ENCODE assay signal across 24 cellular contexts in the genomic region with DNA sequence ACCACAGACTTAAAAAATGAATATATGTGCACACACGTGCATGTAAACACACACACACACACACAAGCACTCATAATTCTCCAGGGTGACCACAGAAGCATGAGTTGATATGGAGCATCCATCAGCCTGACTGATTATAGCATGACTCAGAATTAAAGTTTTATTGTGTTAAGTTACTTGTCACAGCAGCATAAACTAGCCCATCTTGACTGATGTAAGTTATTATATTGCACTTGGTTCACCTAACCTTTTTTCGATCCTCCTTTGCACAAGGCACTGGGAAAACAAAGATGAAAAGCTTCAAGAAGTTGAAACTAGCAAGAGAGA.
"Had no signal": no experiment of that assay in that cellular context is flagged by ENCODE, and none has a peak within 500 bp of the region (broad histone marks: within the 10 kb centered on the region; RNA-seq: fewer than 3 reads in every experiment).

No MANE protein-coding gene starts in this region.

- H3K9me3 Mint-ChIP-seq: activated CD4-positive, alpha-beta T cell treated with anti-CD3 and anti-CD28 coated beads, Interleukin-2, amount 10 ng/mL, durations not matched to agents 24 days and 14 days; activated CD8-positive, alpha-beta T cell treated with anti-CD3 and anti-CD28 coated beads for 36 hours; activated naive CD4-positive, alpha-beta T cell treated with anti-CD3 and anti-CD28 coated beads, Interleukin-2, amount 10 ng/mL, durations not matched to agents 7 days and 5 days; nephron; stimulated activated naive CD8-positive, alpha-beta T cell treated with anti-CD3 and anti-CD28 coated beads, Interleukin-15, Interleukin-2, amounts not matched to agents 100 ng/mL and 50 ng/mL, for 24 hours had no signal

- H3K4me3 Mint-ChIP-seq: activated CD4-positive, alpha-beta T cell treated with anti-CD3 and anti-CD28 coated beads, Interleukin-2, amount 10 ng/mL, durations not matched to agents 24 days and 14 days; activated CD8-positive, alpha-beta memory T cell treated with anti-CD3 and anti-CD28 coated beads, Interleukin-2, amount 10 ng/mL, durations not matched to agents 7 days and 5 days; activated CD8-positive, alpha-beta T cell treated with anti-CD3 and anti-CD28 coated beads for 36 hours; activated naive CD4-positive, alpha-beta T cell treated with anti-CD3 and anti-CD28 coated beads, Interleukin-2, amount 10 ng/mL, durations not matched to agents 7 days and 5 days; immature natural killer cell; nephron; stimulated activated naive CD8-positive, alpha-beta T cell treated with anti-CD3 and anti-CD28 coated beads, Interleukin-15, Interleukin-2, amounts not matched to agents 100 ng/mL and 50 ng/mL, for 24 hours; T-helper 17 cell had no signal

- H3K27ac ChIP-seq: body of pancreas, epithelial cell of prostate, hepatocyte, neutrophil, ovary, prostate gland, thyroid gland, upper lobe of right lung had no signal

- H3K27ac Mint-ChIP-seq: activated CD4-positive, alpha-beta T cell treated with anti-CD3 and anti-CD28 coated beads, Interleukin-2, amount 10 ng/mL, durations not matched to agents 24 days and 14 days; activated CD8-positive, alpha-beta memory T cell treated with anti-CD3 and anti-CD28 coated beads, Interleukin-2, amount 10 ng/mL, durations not matched to agents 7 days and 5 days; activated CD8-positive, alpha-beta T cell treated with anti-CD3 and anti-CD28 coated beads for 36 hours; activated naive CD4-positive, alpha-beta T cell treated with anti-CD3 and anti-CD28 coated beads, Interleukin-2, amount 10 ng/mL, durations not matched to agents 7 days and 5 days; immature natural killer cell; nephron; stimulated activated naive CD8-positive, alpha-beta T cell treated with anti-CD3 and anti-CD28 coated beads, Interleukin-15, Interleukin-2, amounts not matched to agents 100 ng/mL and 50 ng/mL, for 24 hours; T-helper 17 cell had no signal

- H3K4me2 ChIP-seq: hepatocyte had no signal

- ATAC-seq: activated CD8-positive, alpha-beta memory T cell treated with anti-CD3 and anti-CD28 coated beads, Interleukin-2, amount 10 ng/mL, durations not matched to agents 7 days and 5 days; activated CD8-positive, alpha-beta T cell treated with anti-CD3 and anti-CD28 coated beads for 36 hours; body of pancreas; left cardiac atrium; T-helper 17 cell; upper lobe of right lung had no signal

- H3K36me3 ChIP-seq: neutrophil, ovary, prostate gland, thyroid gland, upper lobe of right lung had no signal

- H3K4me1 ChIP-seq: prostate gland, thyroid gland, upper lobe of right lung had no signal

- H3K36me3 Mint-ChIP-seq: activated CD8-positive, alpha-beta memory T cell treated with anti-CD3 and anti-CD28 coated beads, Interleukin-2, amount 10 ng/mL, durations not matched to agents 7 days and 5 days; activated naive CD4-positive, alpha-beta T cell treated with anti-CD3 and anti-CD28 coated beads, Interleukin-2, amount 10 ng/mL, durations not matched to agents 7 days and 5 days; immature natural killer cell had no signal

- H3K4me1 Mint-ChIP-seq: activated CD4-positive, alpha-beta T cell treated with anti-CD3 and anti-CD28 coated beads, Interleukin-2, amount 10 ng/mL, durations not matched to agents 24 days and 14 days; activated CD8-positive, alpha-beta memory T cell treated with anti-CD3 and anti-CD28 coated beads, Interleukin-2, amount 10 ng/mL, durations not matched to agents 7 days and 5 days; activated naive CD4-positive, alpha-beta T cell treated with anti-CD3 and anti-CD28 coated beads, Interleukin-2, amount 10 ng/mL, durations not matched to agents 7 days and 5 days; immature natural killer cell; T-helper 17 cell had no signal

- H3K9me3 ChIP-seq: body of pancreas, neutrophil, ovary, prostate gland, thyroid gland, upper lobe of right lung had no signal

- H3K79me2 ChIP-seq: hepatocyte had no signal

- DNase-seq: activated CD4-positive, alpha-beta T cell treated with anti-CD3 and anti-CD28 coated beads, Interleukin-2, amount 10 ng/mL, durations not matched to agents 24 days and 14 days; activated CD4-positive, CD25-positive, alpha-beta regulatory T cell; activated CD8-positive, alpha-beta memory T cell treated with anti-CD3 and anti-CD28 coated beads, Interleukin-2, amount 10 ng/mL, durations not matched to agents 7 days and 5 days; activated CD8-positive, alpha-beta T cell treated with anti-CD3 and anti-CD28 coated beads for 36 hours; activated effector memory CD4-positive, alpha-beta T cell treated with anti-CD3 and anti-CD28 coated beads, Interleukin-2, amount 50 U/mL, for 16 hours; activated naive CD4-positive, alpha-beta T cell treated with anti-CD3 and anti-CD28 coated beads, Interleukin-2, amount 10 ng/mL, durations not matched to agents 7 days and 5 days; activated T-cell treated with anti-CD3 and anti-CD28 coated beads for 4 hours; foreskin melanocyte; glutamatergic neuron; immature natural killer cell; left cardiac atrium; ovary; stimulated activated CD4-positive, alpha-beta T cell treated with anti-CD3 and anti-CD28 coated beads, Interleukin-1b, Interleukin-23, amount 100 ng/mL, for 48 hours; substantia nigra; T-helper 17 cell; thyroid gland; upper lobe of right lung had no signal

- H3K4me3 ChIP-seq: body of pancreas, hepatocyte, ovary, prostate gland, thyroid gland, upper lobe of right lung had no signal

- H2AFZ ChIP-seq: hepatocyte had no signal

- H3K27me3 ChIP-seq: body of pancreas, hepatocyte, ovary, thyroid gland, upper lobe of right lung had no signal
